12 cellular contexts compared by ENCODE assay signal in genomic region chr3:48431224-48432029, GRCh38. TPM values are rescaled to one million over a fixed set of nuclear protein-coding genes. Genes with fewer than 3 reads are reported as not detected.
DNase-seq lines count a peak whose midpoint lies in the region; ATAC-seq, FAIRE-seq and TF ChIP-seq lines count a peak whose summit lies in the region.
"Had no signal": no experiment of that assay in that cellular context is flagged by ENCODE, and none has a peak within 500 bp of the region (broad histone marks: within the 10 kb centered on the region; RNA-seq: fewer than 3 reads in every experiment).

No MANE protein-coding gene starts in this region.

- no TSS peak for BruUV-seq in Calu3 (replicated peaks; lab: Mats Ljungman, UMichigan)

- H3K27me3 Mint-ChIP-seq in Calu3 (ENCODE audit: unreplicated experiment): no peaks in the 10 kb centered on the region
- peaks cover 18% of the 10 kb centered on the region for H3K27me3 Mint-ChIP-seq in activated CD8-positive, alpha-beta T cell treated with anti-CD3 and anti-CD28 coated beads, Interleukin-2, amount 10 ng/mL, durations not matched to agents 7 days and 5 days (ENCODE audit: low read depth)

- no peak for TF ChIP-seq CTCF in Calu3 (IDR thresholded peaks at IDR 0.05; ENCODE audit: unreplicated experiment)
- no peak for TF ChIP-seq CTCF in D721Med (IDR thresholded peaks at IDR 0.05; ENCODE audit: insufficient read depth, missing control alignments)

- DNase-seq in Calu3 (no peak), islet precursor cell (peak; percentile 29), sciatic nerve (ENCODE audit: low spot score) (peak; percentile 42), D721Med (ENCODE audit: insufficient read length, low spot score) (no peak), DMS53 treated with DMSO at 0.1 percent for 48 hours (lab: John Stamatoyannopoulos, UW; ENCODE audit: unreplicated experiment) (no peak)
- DNase-seq in activated CD8-positive, alpha-beta T cell treated with anti-CD3 and anti-CD28 coated beads, Interleukin-2, amount 10 ng/mL, durations not matched to agents 7 days and 5 days: no peak
- DNase-seq in activated effector memory CD4-positive, alpha-beta T cell treated with anti-CD3 and anti-CD28 coated beads, Interleukin-2, amount 50 U/mL, for 16 hours: no peak
- no peak for DNase-seq in central memory CD4-positive, alpha-beta T cell
- DNase-seq: EL, NCI-H446 had no signal

- intact Hi-C loops in Calu3 (cut with micrococcal nuclease; ENCODE audit: unreplicated experiment) (no loop called here), sciatic nerve (cut with DNase I) (loop anchor here (10.0 kb wide), 1 partner anchor 157 kb away; no protein-coding TSS in a partner anchor)

- H3K9me3 Mint-ChIP-seq in Calu3 (ENCODE audit: low read depth, unreplicated experiment): no peaks in the 10 kb centered on the region
- H3K9me3 Mint-ChIP-seq in activated CD8-positive, alpha-beta T cell treated with anti-CD3 and anti-CD28 coated beads, Interleukin-2, amount 10 ng/mL, durations not matched to agents 7 days and 5 days (ENCODE audit: insufficient read depth): no peaks in the 10 kb centered on the region
- H3K9me3 Mint-ChIP-seq: dendritic cell treated with granulocyte-macrophage colony-stimulating factor and Interleukin-4, amounts not matched to agents 40 ng/mL and 50 ng/mL, for 4 days had no signal

- POLR2A ChIA-PET in activated CD8-positive, alpha-beta T cell treated with anti-CD3 and anti-CD28 coated beads, Interleukin-2, amount 10 ng/mL, durations not matched to agents 7 days and 5 days (lab: Charles Lee): interaction anchor here (1.1 kb wide), 1 partner anchor 8 kb away, joined by 3 read pairs; the partner anchor contains the start of gene CCDC51

- peak overlapping the region; percentile 27 for H3K4me3 Mint-ChIP-seq in Calu3 (ENCODE audit: low read depth, unreplicated experiment)
- H3K4me3 Mint-ChIP-seq in activated CD8-positive, alpha-beta T cell treated with anti-CD3 and anti-CD28 coated beads, Interleukin-2, amount 10 ng/mL, durations not matched to agents 7 days and 5 days: peak overlapping the region; percentile 9
- H3K4me3 Mint-ChIP-seq: dendritic cell treated with granulocyte-macrophage colony-stimulating factor and Interleukin-4, amounts not matched to agents 40 ng/mL and 50 ng/mL, for 4 days had no signal

- H3K27ac Mint-ChIP-seq in Calu3 (ENCODE audit: unreplicated experiment): peak overlapping the region; percentile 89
- H3K27ac Mint-ChIP-seq in activated CD8-positive, alpha-beta T cell treated with anti-CD3 and anti-CD28 coated beads, Interleukin-2, amount 10 ng/mL, durations not matched to agents 7 days and 5 days: no peak overlapping the region
- H3K27ac Mint-ChIP-seq: dendritic cell treated with granulocyte-macrophage colony-stimulating factor and Interleukin-4, amounts not matched to agents 40 ng/mL and 50 ng/mL, for 4 days had no signal

- peaks cover 36% of the 10 kb centered on the region for H3K36me3 Mint-ChIP-seq in Calu3 (ENCODE audit: insufficient read depth, unreplicated experiment)
- peaks cover 11% of the 10 kb centered on the region for H3K36me3 Mint-ChIP-seq in activated CD8-positive, alpha-beta T cell treated with anti-CD3 and anti-CD28 coated beads, Interleukin-2, amount 10 ng/mL, durations not matched to agents 7 days and 5 days (ENCODE audit: low read depth)

- H3K4me1 Mint-ChIP-seq in Calu3 (ENCODE audit: low read depth, unreplicated experiment): peaks cover 47% of the 10 kb centered on the region
- H3K4me1 Mint-ChIP-seq in activated CD8-positive, alpha-beta T cell treated with anti-CD3 and anti-CD28 coated beads, Interleukin-2, amount 10 ng/mL, durations not matched to agents 7 days and 5 days (ENCODE audit: low read depth): peaks cover 27% of the 10 kb centered on the region

- no peak for FAIRE-seq in D721Med (lab: Jason Lieb, UNC)

- CTCF ChIA-PET in Calu3 (lab: Charles Lee): no interaction called here
- CTCF ChIA-PET in activated CD8-positive, alpha-beta T cell treated with anti-CD3 and anti-CD28 coated beads, Interleukin-2, amount 10 ng/mL, durations not matched to agents 7 days and 5 days (lab: Charles Lee): interaction anchor here (1.5 to 8.4 kb wide), 3 partner anchors 9 to 127 kb away, joined by 4 to 342 read pairs (median 10); partner anchors contain the start of genes CCDC51 and TMA7

- ATAC-seq in activated CD8-positive, alpha-beta T cell treated with anti-CD3 and anti-CD28 coated beads, Interleukin-2, amount 10 ng/mL, durations not matched to agents 7 days and 5 days: no peak
- ATAC-seq in sciatic nerve: no peak

RNA-seq across cellular contexts. Expression of gene PLXNB1, which starts 1.5 kb away (rescaled TPM):
- total RNA-seq in Calu3 (2022) (174 and 175 TPM in 2 replicates), sciatic nerve (121 TPM)
- total RNA-seq in activated CD8-positive, alpha-beta T cell treated with anti-CD3 and anti-CD28 coated beads, Interleukin-2, amount 10 ng/mL, durations not matched to agents 7 days and 5 days: 1 to 10 TPM in 1 of 2 experiments, under 1 TPM in 1; 0.76 to 1.7 TPM

RNA-seq across cellular contexts. Expression of gene CCDC51, which starts 8.5 kb away (rescaled TPM):
- total RNA-seq in Calu3 (2022) (18.9 and 19.9 TPM in 2 replicates), sciatic nerve (10.6 TPM)
- 10 to 100 TPM; 16.3 to 16.5 TPM for total RNA-seq in activated CD8-positive, alpha-beta T cell treated with anti-CD3 and anti-CD28 coated beads, Interleukin-2, amount 10 ng/mL, durations not matched to agents 7 days and 5 days

RNA-seq across cellular contexts. Expression of gene TMA7, which starts 8.6 kb away (rescaled TPM):
- total RNA-seq in Calu3 (2022) (139 and 171 TPM in 2 replicates), sciatic nerve (154 TPM)
- 100 to 1,000 TPM; 339 to 364 TPM for total RNA-seq in activated CD8-positive, alpha-beta T cell treated with anti-CD3 and anti-CD28 coated beads, Interleukin-2, amount 10 ng/mL, durations not matched to agents 7 days and 5 days

RNA-seq across cellular contexts. Expression of gene ATRIP, which starts 15.1 kb away (rescaled TPM):
- 12.5 and 13.7 TPM in 2 replicates for total RNA-seq in Calu3 (2022)
- total RNA-seq in activated CD8-positive, alpha-beta T cell treated with anti-CD3 and anti-CD28 coated beads, Interleukin-2, amount 10 ng/mL, durations not matched to agents 7 days and 5 days: 10 to 100 TPM; 18.8 to 20.3 TPM
- total RNA-seq in sciatic nerve: 7.5 TPM

RNA-seq across cellular contexts. Expression of gene FBXW12, which starts 59.4 kb away (rescaled TPM):
- total RNA-seq in Calu3 (2022): not detected in 2 replicates
- total RNA-seq in activated CD8-positive, alpha-beta T cell treated with anti-CD3 and anti-CD28 coated beads, Interleukin-2, amount 10 ng/mL, durations not matched to agents 7 days and 5 days: not detected
- total RNA-seq in sciatic nerve: 0.27 TPM
- total RNA-seq: renal cortical epithelial cell had no signal

Comparison
In these comparisons a context has a peak if more than half of its experiments do, and no peak if none do; other contexts are left out.
1. DNase-seq: peak in islet precursor cell (single experiment) and sciatic nerve (single experiment); none in Calu3 (single experiment), activated CD8-positive, alpha-beta T cell treated with anti-CD3 and anti-CD28 coated beads, Interleukin-2, amount 10 ng/mL, durations not matched to agents 7 days and 5 days (single experiment), activated effector memory CD4-positive, alpha-beta T cell treated with anti-CD3 and anti-CD28 coated beads, Interleukin-2, amount 50 U/mL, for 16 hours (single experiment), D721Med (single experiment), central memory CD4-positive, alpha-beta T cell (single experiment) and DMS53 treated with DMSO at 0.1 percent for 48 hours (single experiment).
2. RNA of gene PLXNB1, which starts 1.5 kb away (total RNA-seq): 174 to 175 TPM in Calu3 and 121 TPM in sciatic nerve (single experiment); 0.76 to 1.7 TPM in activated CD8-positive, alpha-beta T cell treated with anti-CD3 and anti-CD28 coated beads, Interleukin-2, amount 10 ng/mL, durations not matched to agents 7 days and 5 days; every median in the first group is over 10 times any median in the second.